Comparison of ENCODE assay signal across 15 cellular contexts in genomic region chr13:86476656-86477055, GRCh38.
A peak's percentile ranks its signal among the peaks of the same experiment; 100 is the strongest.
DNase-seq lines count a peak whose midpoint lies in the region; ATAC-seq lines count a peak whose summit lies in the region.
"Had no signal": no experiment of that assay in that cellular context is flagged by ENCODE, and none has a peak within 500 bp of the region (broad histone marks: within the 10 kb centered on the region; RNA-seq: fewer than 3 reads in every experiment).

No MANE protein-coding gene starts in this region.

- H3K36me3 Mint-ChIP-seq in activated CD4-positive, alpha-beta memory T cell treated with anti-CD3 and anti-CD28 coated beads, Interleukin-2, amount 10 ng/mL, durations not matched to agents 7 days and 5 days (ENCODE audit: low read depth): no peaks in the 10 kb centered on the region
- H3K36me3 Mint-ChIP-seq: CD8-positive, alpha-beta T cell had no signal

- no peaks in the 10 kb centered on the region for H3K9me3 Mint-ChIP-seq in activated CD4-positive, alpha-beta memory T cell treated with anti-CD3 and anti-CD28 coated beads, Interleukin-2, amount 10 ng/mL, durations not matched to agents 7 days and 5 days

- no peaks in the 10 kb centered on the region for H3K9me3 ChIP-seq in Karpas-422 (ENCODE audit: low read length)
- H3K9me3 ChIP-seq: BLaER1 treated with 17β-estradiol and CSF1 and Interleukin-3, amounts not matched to agents 10 nM and 100 nM had no signal

- no peaks in the 10 kb centered on the region for H4K20me1 ChIP-seq in Karpas-422 (ENCODE audit: insufficient read depth, low read depth, low read length)
- H4K20me1 ChIP-seq: BLaER1 treated with 17β-estradiol and CSF1 and Interleukin-3, amounts not matched to agents 10 nM and 100 nM had no signal

- CTCF ChIA-PET in activated CD4-positive, alpha-beta memory T cell treated with anti-CD3 and anti-CD28 coated beads, Interleukin-2, amount 10 ng/mL, durations not matched to agents 7 days and 5 days (lab: Charles Lee): no interaction called here

- no peaks in the 10 kb centered on the region for H3K9me2 ChIP-seq in Karpas-422 (replicated peaks; ENCODE audit: insufficient read depth, low read length)

- no peaks in the 10 kb centered on the region for H3K4me1 ChIP-seq in Karpas-422 (ENCODE audit: low read length)
- H3K4me1 ChIP-seq: BLaER1 treated with 17β-estradiol and CSF1 and Interleukin-3, amounts not matched to agents 10 nM and 100 nM had no signal

- no peak overlapping the region for H3K27ac Mint-ChIP-seq in activated CD4-positive, alpha-beta memory T cell treated with anti-CD3 and anti-CD28 coated beads, Interleukin-2, amount 10 ng/mL, durations not matched to agents 7 days and 5 days
- H3K27ac Mint-ChIP-seq: B cell; CD8-positive, alpha-beta T cell; H9 had no signal

- no peaks in the 10 kb centered on the region for H3K27me3 ChIP-seq in Karpas-422 (ENCODE audit: low read length)
- H3K27me3 ChIP-seq: BLaER1 treated with 17β-estradiol and CSF1 and Interleukin-3, amounts not matched to agents 10 nM and 100 nM had no signal

- H3K4me1 Mint-ChIP-seq in activated CD4-positive, alpha-beta memory T cell treated with anti-CD3 and anti-CD28 coated beads, Interleukin-2, amount 10 ng/mL, durations not matched to agents 7 days and 5 days: no peaks in the 10 kb centered on the region
- H3K4me1 Mint-ChIP-seq: B cell had no signal

- no peak for ATAC-seq in GM18909 (IDR thresholded peaks at IDR 0.05; ENCODE audit: poor library complexity, unreplicated experiment)
- ATAC-seq: CD8-positive, alpha-beta T cell had no signal

- H3K9ac ChIP-seq in Karpas-422 (ENCODE audit: low read length): no peak overlapping the region
- H3K9ac ChIP-seq: BLaER1 treated with 17β-estradiol and CSF1 and Interleukin-3, amounts not matched to agents 10 nM and 100 nM had no signal

- H3K4me2 ChIP-seq in Karpas-422 (ENCODE audit: low read depth, low read length, poor library complexity, severe bottlenecking): no peak overlapping the region
- H3K4me2 ChIP-seq: BLaER1 treated with 17β-estradiol and CSF1 and Interleukin-3, amounts not matched to agents 10 nM and 100 nM had no signal

- peak overlapping the region; percentile 49; the same call in 1 of the 2 replicates for H2AFZ ChIP-seq in Karpas-422 (ENCODE audit: low read length)

- DNase-seq in CMK (ENCODE audit: low read depth) (peak; percentile 15), Karpas-422 (no peak), UCSD-AML1 (lab: John Stamatoyannopoulos, UW; ENCODE audit: unreplicated experiment) (peak; percentile 1), putamen (ENCODE audit: low spot score) (peak; percentile 70)
- DNase-seq in activated CD4-positive, alpha-beta memory T cell treated with anti-CD3 and anti-CD28 coated beads, Interleukin-2, amount 10 ng/mL, durations not matched to agents 7 days and 5 days: no peak
- DNase-seq: CD8-positive, alpha-beta T cell; COR-L47; DMS79; GDM1; GOT3; H9; IMR-90 had no signal

- no peak overlapping the region for H3K4me3 Mint-ChIP-seq in activated CD4-positive, alpha-beta memory T cell treated with anti-CD3 and anti-CD28 coated beads, Interleukin-2, amount 10 ng/mL, durations not matched to agents 7 days and 5 days
- H3K4me3 Mint-ChIP-seq: B cell; CD8-positive, alpha-beta T cell; H9 had no signal

- no peaks in the 10 kb centered on the region for H3K36me3 ChIP-seq in Karpas-422 (ENCODE audit: insufficient read depth, low read length)
- H3K36me3 ChIP-seq: BLaER1 treated with 17β-estradiol and CSF1 and Interleukin-3, amounts not matched to agents 10 nM and 100 nM had no signal

- H3K27ac ChIP-seq in Karpas-422 (ENCODE audit: low read length): no peak overlapping the region
- H3K27ac ChIP-seq: BLaER1 treated with 17β-estradiol and CSF1 and Interleukin-3, amounts not matched to agents 10 nM and 100 nM had no signal

- H3K79me2 ChIP-seq in Karpas-422 (ENCODE audit: low read length): no peaks in the 10 kb centered on the region

- H3K27me3 Mint-ChIP-seq in activated CD4-positive, alpha-beta memory T cell treated with anti-CD3 and anti-CD28 coated beads, Interleukin-2, amount 10 ng/mL, durations not matched to agents 7 days and 5 days: no peaks in the 10 kb centered on the region
- H3K27me3 Mint-ChIP-seq: B cell had no signal

- POLR2A ChIA-PET in activated CD4-positive, alpha-beta memory T cell treated with anti-CD3 and anti-CD28 coated beads, Interleukin-2, amount 10 ng/mL, durations not matched to agents 7 days and 5 days (lab: Charles Lee): no interaction called here

- no peak overlapping the region for H3K4me3 ChIP-seq in Karpas-422 (ENCODE audit: low read length)
- H3K4me3 ChIP-seq: BLaER1 treated with 17β-estradiol and CSF1 and Interleukin-3, amounts not matched to agents 10 nM and 100 nM had no signal

Comparison
In these comparisons a context has a peak if more than half of its experiments do, and no peak if none do; other contexts are left out.
1. DNase-seq: peak in CMK (single experiment), UCSD-AML1 (single experiment) and putamen (single experiment); none in Karpas-422 (single experiment) and activated CD4-positive, alpha-beta memory T cell treated with anti-CD3 and anti-CD28 coated beads, Interleukin-2, amount 10 ng/mL, durations not matched to agents 7 days and 5 days (single experiment).